Comparison of ENCODE assay signal across 35 cellular contexts in the genomic region with DNA sequence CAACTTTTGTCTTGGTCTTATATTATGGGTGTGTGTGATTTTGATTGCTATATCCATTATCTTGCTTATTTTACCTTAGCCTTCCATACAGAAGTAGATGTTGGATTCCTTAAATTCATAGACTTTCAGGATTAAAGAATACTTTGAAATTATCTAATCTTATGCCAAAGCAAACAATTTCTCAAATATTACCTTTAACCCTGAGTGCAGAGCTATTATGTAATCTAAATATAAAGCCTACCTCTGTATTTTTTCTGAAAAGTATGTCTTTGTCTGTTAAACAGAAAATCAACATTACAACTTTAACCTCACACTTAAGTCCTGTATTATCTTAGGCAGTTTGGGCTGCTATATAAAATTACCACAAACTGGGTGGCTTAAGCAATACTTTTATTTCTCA.
"Had no signal": no experiment of that assay in that cellular context is flagged by ENCODE, and none has a peak within 500 bp of the region (broad histone marks: within the 10 kb centered on the region; RNA-seq: fewer than 3 reads in every experiment).

No MANE protein-coding gene starts in this region.

- H3K9me3 ChIP-seq: MG63 had no signal

- H3K4me3 ChIP-seq: MG63 had no signal

- H3K27me3 ChIP-seq: MG63 had no signal

- H3K36me3 ChIP-seq: MG63 had no signal

- DNase-seq: Karpas-422, Kasumi-1, MG63, MM.1S, MV-4-11, NCI-H1048, NCI-H1092, NCI-H1092 treated with DMSO at 0.1 percent for 48 hours, NCI-H1105, NCI-H1105 treated with DMSO at 0.1 percent for 48 hours, NCI-H1417, NCI-H1417 treated with DMSO at 0.1 percent for 48 hours, NCI-H1436, NCI-H1436 treated with DMSO at 0.1 percent for 48 hours, NCI-H146, NCI-H1694, NCI-H1694 treated with DMSO at 0.1 percent for 48 hours, NCI-H187, NCI-H187 treated with DMSO at 0.1 percent for 48 hours, NCI-H1930, NCI-H2029, NCI-H2029 treated with DMSO at 0.1 percent for 48 hours, NCI-H2081, NCI-H2081 treated with DMSO at 0.1 percent for 48 hours, NCI-H2107, NCI-H2171, NCI-H2171 treated with DMSO at 0.1 percent for 48 hours, NCI-H2227 treated with DMSO at 0.1 percent for 48 hours, NCI-H226, NCI-H345, NCI-H446, NCI-H446 treated with DMSO at 0.1 percent for 48 hours, NCI-H510A, NCI-H510A treated with DMSO at 0.1 percent for 48 hours, NCI-H524 had no signal
